Comparison of ENCODE assay signal across 1 cellular context in the genomic region with DNA sequence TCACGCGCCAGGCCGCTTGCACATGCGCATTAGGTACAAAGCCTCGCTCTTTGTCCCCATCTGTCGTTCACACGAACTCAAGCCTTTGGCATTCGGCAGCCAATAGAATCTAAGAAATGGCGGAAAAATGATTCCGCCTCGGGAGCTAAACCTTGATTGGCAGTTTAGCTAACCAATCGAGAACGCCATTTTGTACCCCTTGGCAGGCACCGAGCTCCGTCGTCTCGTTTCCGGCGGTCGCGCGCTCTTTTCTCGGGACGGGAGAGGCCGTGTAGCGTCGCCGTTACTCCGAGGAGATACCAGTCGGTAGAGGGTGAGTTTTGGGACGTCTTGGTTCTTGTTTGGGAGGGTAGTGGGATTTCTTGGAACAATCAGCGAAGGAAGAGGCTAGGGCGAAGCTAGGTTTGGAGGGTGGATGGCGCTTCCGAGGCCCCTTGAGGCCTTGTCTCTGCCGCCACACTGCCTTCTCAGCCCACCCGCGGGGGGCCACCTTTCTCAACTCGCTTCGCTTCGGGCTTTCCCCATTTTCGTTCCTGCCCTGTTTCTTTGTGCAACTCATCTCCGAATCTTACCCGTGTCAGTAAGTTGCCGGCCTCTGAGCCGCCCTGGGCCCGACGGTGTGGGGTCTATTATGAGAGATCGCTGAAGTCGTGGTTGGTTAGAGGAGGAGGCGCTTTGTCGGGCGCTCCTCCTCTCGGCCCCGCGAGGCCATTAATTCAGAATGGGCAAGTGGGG.
TF ChIP-seq lines count a peak whose summit lies in the region.

A gene with protein sequence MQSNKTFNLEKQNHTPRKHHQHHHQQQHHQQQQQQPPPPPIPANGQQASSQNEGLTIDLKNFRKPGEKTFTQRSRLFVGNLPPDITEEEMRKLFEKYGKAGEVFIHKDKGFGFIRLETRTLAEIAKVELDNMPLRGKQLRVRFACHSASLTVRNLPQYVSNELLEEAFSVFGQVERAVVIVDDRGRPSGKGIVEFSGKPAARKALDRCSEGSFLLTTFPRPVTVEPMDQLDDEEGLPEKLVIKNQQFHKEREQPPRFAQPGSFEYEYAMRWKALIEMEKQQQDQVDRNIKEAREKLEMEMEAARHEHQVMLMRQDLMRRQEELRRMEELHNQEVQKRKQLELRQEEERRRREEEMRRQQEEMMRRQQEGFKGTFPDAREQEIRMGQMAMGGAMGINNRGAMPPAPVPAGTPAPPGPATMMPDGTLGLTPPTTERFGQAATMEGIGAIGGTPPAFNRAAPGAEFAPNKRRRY (plus strand): TSS at position 227 of the 735 bp plus-strand sequence. CDS start 7,003 bp downstream, outside the sequence.

TF ChIP-seq in HEK293, 187 proteins besides CTCF, POLR2A, EP300 and RAD21 (continued from another document and continues in another):
- TF ChIP-seq, protein P1, sequence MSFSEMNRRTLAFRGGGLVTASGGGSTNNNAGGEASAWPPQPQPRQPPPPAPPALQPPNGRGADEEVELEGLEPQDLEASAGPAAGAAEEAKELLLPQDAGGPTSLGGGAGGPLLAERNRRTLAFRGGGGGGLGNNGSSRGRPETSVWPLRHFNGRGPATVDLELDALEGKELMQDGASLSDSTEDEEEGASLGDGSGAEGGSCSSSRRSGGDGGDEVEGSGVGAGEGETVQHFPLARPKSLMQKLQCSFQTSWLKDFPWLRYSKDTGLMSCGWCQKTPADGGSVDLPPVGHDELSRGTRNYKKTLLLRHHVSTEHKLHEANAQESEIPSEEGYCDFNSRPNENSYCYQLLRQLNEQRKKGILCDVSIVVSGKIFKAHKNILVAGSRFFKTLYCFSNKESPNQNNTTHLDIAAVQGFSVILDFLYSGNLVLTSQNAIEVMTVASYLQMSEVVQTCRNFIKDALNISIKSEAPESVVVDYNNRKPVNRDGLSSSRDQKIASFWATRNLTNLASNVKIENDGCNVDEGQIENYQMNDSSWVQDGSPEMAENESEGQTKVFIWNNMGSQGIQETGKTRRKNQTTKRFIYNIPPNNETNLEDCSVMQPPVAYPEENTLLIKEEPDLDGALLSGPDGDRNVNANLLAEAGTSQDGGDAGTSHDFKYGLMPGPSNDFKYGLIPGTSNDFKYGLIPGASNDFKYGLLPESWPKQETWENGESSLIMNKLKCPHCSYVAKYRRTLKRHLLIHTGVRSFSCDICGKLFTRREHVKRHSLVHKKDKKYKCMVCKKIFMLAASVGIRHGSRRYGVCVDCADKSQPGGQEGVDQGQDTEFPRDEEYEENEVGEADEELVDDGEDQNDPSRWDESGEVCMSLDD (tag by site-specific recombination; IDR thresholded peaks at IDR 0.05) = peak; percentile 42; the same call in 1 of the 2 replicates
- TF ChIP-seq ZNF549 (tag by site-specific recombination; IDR thresholded peaks at IDR 0.05) (no peak), ZNF121 (tag by site-specific recombination; IDR thresholded peaks at IDR 0.05) (no peak), ZNF521 (tag by site-specific recombination; IDR thresholded peaks at IDR 0.05) (no peak), ZNF24 (tag by site-specific recombination; IDR thresholded peaks at IDR 0.05) (0 out of 2 replicates have a peak, but pooled peaks have one; percentile 39), ZNF311 (tag by site-specific recombination; IDR thresholded peaks at IDR 0.05; ENCODE audit: borderline replicate concordance) (no peak), ZNF660 (tag by site-specific recombination; IDR thresholded peaks at IDR 0.05) (peak; percentile 65; the same call in 1 of the 2 replicates), ZNF433 (tag by site-specific recombination; IDR thresholded peaks at IDR 0.05; ENCODE audit: low read depth) (no peak), ZBTB8A (tag by site-specific recombination; IDR thresholded peaks at IDR 0.05) (peak; percentile 26; the same call in 1 of the 2 replicates), ZNF785 (tag by site-specific recombination; IDR thresholded peaks at IDR 0.05) (no peak), FEZF1 (tag by site-specific recombination; IDR thresholded peaks at IDR 0.05) (peak; percentile 60), ZNF394 (tag by site-specific recombination; IDR thresholded peaks at IDR 0.05; ENCODE audit: borderline replicate concordance) (no peak; the same call in 1 of the 2 replicates), ZNF48 (tag by site-specific recombination; IDR thresholded peaks at IDR 0.05) (no peak), ZNF10 (tag by site-specific recombination; IDR thresholded peaks at IDR 0.05) (no peak), ZNF514 (tag by site-specific recombination; IDR thresholded peaks at IDR 0.05) (no peak), YY1 (tag by site-specific recombination; IDR thresholded peaks at IDR 0.05) (peak; percentile 45; the same call in 1 of the 2 replicates), ZNF202 (tag by site-specific recombination; IDR thresholded peaks at IDR 0.05; ENCODE audit: borderline replicate concordance) (no peak), OVOL3 (tag by site-specific recombination; IDR thresholded peaks at IDR 0.05) (0 out of 2 replicates have a peak, but pooled peaks have one; percentile 50), KLF1 (tag by site-specific recombination; IDR thresholded peaks at IDR 0.05) (no peak), ZNF792 (tag by site-specific recombination; IDR thresholded peaks at IDR 0.05) (0 out of 2 replicates have a peak, but pooled peaks have one; percentile 48), ZNF670 (tag by site-specific recombination; IDR thresholded peaks at IDR 0.05; ENCODE audit: low read depth) (no peak), ZSCAN30 (tag by site-specific recombination; IDR thresholded peaks at IDR 0.05) (peak; percentile 27; the same call in 1 of the 2 replicates), ZNF596 (tag by site-specific recombination; IDR thresholded peaks at IDR 0.05) (no peak), MEIS1 (CRISPR knock-in tag; IDR thresholded peaks at IDR 0.05; ENCODE audit: borderline replicate concordance) (no peak), SP2 (tag by site-specific recombination; IDR thresholded peaks at IDR 0.05) (peak; percentile 92), ZBTB21 (tag by site-specific recombination; IDR thresholded peaks at IDR 0.05) (no peak), ZNF324 (tag by site-specific recombination; IDR thresholded peaks at IDR 0.05) (peak; percentile 54; the same call in 1 of the 2 replicates), ZBTB1 (tag by site-specific recombination; IDR thresholded peaks at IDR 0.05) (no peak), ZNF174 (tag by site-specific recombination; IDR thresholded peaks at IDR 0.05) (no peak), ZNF37A (tag by site-specific recombination; IDR thresholded peaks at IDR 0.05) (no peak), SP7 (tag by site-specific recombination; IDR thresholded peaks at IDR 0.05) (peak; percentile 61), ZNF707 (tag by site-specific recombination; IDR thresholded peaks at IDR 0.05) (no peak)
- TF ChIP-seq, protein P2, sequence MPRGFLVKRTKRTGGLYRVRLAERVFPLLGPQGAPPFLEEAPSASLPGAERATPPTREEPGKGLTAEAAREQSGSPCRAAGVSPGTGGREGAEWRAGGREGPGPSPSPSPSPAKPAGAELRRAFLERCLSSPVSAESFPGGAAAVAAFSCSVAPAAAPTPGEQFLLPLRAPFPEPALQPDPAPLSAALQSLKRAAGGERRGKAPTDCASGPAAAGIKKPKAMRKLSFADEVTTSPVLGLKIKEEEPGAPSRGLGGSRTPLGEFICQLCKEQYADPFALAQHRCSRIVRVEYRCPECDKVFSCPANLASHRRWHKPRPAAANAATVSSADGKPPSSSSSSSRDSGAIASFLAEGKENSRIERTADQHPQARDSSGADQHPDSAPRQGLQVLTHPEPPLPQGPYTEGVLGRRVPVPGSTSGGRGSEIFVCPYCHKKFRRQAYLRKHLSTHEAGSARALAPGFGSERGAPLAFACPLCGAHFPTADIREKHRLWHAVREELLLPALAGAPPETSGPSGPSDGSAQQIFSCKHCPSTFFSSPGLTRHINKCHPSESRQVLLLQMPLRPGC (tag by site-specific recombination; IDR thresholded peaks at IDR 0.05) = 0 out of 2 replicates have a peak, but pooled peaks have one; percentile 49
- TF ChIP-seq, protein P3, sequence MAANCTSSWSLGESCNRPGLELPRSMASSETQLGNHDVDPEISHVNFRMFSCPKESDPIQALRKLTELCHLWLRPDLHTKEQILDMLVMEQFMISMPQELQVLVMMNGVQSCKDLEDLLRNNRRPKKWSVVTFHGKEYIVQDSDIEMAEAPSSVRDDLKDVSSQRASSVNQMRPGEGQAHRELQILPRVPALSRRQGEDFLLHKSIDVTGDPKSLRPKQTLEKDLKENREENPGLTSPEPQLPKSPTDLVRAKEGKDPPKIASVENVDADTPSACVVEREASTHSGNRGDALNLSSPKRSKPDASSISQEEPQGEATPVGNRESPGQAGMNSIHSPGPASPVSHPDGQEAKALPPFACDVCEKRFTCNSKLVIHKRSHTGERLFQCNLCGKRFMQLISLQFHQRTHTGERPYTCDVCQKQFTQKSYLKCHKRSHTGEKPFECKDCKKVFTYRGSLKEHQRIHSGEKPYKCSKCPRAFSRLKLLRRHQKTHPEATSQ (tag by site-specific recombination; IDR thresholded peaks at IDR 0.05) = no peak
- TF ChIP-seq, protein P4, sequence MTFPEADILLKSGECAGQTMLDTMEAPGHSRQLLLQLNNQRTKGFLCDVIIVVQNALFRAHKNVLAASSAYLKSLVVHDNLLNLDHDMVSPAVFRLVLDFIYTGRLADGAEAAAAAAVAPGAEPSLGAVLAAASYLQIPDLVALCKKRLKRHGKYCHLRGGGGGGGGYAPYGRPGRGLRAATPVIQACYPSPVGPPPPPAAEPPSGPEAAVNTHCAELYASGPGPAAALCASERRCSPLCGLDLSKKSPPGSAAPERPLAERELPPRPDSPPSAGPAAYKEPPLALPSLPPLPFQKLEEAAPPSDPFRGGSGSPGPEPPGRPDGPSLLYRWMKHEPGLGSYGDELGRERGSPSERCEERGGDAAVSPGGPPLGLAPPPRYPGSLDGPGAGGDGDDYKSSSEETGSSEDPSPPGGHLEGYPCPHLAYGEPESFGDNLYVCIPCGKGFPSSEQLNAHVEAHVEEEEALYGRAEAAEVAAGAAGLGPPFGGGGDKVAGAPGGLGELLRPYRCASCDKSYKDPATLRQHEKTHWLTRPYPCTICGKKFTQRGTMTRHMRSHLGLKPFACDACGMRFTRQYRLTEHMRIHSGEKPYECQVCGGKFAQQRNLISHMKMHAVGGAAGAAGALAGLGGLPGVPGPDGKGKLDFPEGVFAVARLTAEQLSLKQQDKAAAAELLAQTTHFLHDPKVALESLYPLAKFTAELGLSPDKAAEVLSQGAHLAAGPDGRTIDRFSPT (tag by site-specific recombination; IDR thresholded peaks at IDR 0.05) = peak; percentile 96
- TF ChIP-seq, protein P5, sequence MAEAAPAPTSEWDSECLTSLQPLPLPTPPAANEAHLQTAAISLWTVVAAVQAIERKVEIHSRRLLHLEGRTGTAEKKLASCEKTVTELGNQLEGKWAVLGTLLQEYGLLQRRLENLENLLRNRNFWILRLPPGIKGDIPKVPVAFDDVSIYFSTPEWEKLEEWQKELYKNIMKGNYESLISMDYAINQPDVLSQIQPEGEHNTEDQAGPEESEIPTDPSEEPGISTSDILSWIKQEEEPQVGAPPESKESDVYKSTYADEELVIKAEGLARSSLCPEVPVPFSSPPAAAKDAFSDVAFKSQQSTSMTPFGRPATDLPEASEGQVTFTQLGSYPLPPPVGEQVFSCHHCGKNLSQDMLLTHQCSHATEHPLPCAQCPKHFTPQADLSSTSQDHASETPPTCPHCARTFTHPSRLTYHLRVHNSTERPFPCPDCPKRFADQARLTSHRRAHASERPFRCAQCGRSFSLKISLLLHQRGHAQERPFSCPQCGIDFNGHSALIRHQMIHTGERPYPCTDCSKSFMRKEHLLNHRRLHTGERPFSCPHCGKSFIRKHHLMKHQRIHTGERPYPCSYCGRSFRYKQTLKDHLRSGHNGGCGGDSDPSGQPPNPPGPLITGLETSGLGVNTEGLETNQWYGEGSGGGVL (tag by site-specific recombination; IDR thresholded peaks at IDR 0.05) = no peak
- TF ChIP-seq, protein P6, sequence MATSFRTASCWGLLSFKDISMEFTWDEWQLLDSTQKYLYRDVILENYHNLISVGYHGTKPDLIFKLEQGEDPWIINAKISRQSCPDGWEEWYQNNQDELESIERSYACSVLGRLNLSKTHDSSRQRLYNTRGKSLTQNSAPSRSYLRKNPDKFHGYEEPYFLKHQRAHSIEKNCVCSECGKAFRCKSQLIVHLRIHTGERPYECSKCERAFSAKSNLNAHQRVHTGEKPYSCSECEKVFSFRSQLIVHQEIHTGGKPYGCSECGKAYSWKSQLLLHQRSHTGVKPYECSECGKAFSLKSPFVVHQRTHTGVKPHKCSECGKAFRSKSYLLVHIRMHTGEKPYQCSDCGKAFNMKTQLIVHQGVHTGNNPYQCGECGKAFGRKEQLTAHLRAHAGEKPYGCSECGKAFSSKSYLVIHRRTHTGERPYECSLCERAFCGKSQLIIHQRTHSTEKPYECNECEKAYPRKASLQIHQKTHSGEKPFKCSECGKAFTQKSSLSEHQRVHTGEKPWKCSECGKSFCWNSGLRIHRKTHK (tag by site-specific recombination; IDR thresholded peaks at IDR 0.05) = no peak
- TF ChIP-seq, protein P7, sequence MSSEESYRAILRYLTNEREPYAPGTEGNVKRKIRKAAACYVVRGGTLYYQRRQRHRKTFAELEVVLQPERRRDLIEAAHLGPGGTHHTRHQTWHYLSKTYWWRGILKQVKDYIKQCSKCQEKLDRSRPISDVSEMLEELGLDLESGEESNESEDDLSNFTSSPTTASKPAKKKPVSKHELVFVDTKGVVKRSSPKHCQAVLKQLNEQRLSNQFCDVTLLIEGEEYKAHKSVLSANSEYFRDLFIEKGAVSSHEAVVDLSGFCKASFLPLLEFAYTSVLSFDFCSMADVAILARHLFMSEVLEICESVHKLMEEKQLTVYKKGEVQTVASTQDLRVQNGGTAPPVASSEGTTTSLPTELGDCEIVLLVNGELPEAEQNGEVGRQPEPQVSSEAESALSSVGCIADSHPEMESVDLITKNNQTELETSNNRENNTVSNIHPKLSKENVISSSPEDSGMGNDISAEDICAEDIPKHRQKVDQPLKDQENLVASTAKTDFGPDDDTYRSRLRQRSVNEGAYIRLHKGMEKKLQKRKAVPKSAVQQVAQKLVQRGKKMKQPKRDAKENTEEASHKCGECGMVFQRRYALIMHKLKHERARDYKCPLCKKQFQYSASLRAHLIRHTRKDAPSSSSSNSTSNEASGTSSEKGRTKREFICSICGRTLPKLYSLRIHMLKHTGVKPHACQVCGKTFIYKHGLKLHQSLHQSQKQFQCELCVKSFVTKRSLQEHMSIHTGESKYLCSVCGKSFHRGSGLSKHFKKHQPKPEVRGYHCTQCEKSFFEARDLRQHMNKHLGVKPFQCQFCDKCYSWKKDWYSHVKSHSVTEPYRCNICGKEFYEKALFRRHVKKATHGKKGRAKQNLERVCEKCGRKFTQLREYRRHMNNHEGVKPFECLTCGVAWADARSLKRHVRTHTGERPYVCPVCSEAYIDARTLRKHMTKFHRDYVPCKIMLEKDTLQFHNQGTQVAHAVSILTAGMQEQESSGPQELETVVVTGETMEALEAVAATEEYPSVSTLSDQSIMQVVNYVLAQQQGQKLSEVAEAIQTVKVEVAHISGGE (tag by site-specific recombination; conservative IDR thresholded peaks at IDR 0.05; ENCODE audit: low read depth) = peak; percentile 38; the same call in 1 of the 2 replicates
- TF ChIP-seq, protein P8, sequence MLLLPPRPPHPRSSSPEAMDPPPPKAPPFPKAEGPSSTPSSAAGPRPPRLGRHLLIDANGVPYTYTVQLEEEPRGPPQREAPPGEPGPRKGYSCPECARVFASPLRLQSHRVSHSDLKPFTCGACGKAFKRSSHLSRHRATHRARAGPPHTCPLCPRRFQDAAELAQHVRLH (tag by site-specific recombination; IDR thresholded peaks at IDR 0.05) = peak; percentile 65; the same call in 1 of the 2 replicates
